18 cellular contexts compared by ENCODE assay signal in the genomic region with DNA sequence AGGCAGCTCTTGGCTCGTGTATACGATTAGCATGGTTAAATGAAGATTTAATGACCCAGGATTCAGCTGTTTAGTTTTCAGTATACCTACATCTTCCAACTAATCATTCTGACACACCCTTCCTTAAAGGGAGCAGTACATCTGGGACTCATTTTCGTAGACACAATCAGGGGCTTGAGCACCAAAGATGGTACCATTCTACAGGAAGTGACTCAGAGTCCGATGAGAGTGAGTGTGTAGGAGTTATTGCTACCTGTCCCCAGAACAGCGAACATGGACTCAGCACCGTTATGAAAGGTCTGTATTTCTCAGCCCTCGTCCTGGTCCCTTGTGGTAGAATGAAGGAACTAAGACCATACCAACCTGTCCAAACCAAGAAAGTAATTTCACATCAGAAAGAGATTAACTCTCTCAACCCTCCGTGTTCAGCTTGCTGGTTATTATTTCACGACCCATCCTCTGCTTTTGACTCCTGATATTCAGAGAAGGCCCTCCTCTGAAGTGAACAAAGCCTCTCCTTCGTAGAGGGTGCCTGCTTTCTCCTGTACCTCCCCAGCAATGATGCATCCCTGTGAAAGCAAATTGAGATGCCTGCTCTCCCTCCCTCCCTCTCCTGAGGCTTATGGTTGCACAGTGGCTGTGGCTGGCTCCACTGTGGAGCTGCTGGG.
"Had no signal": no experiment of that assay in that cellular context is flagged by ENCODE, and none has a peak within 500 bp of the region (broad histone marks: within the 10 kb centered on the region; RNA-seq: fewer than 3 reads in every experiment).

No MANE protein-coding gene starts in this region.

- H2AFZ ChIP-seq: hepatocyte had no signal

- H3K4me2 ChIP-seq: hepatocyte had no signal

- DNase-seq: activated CD4-positive, alpha-beta memory T cell treated with anti-CD3 and anti-CD28 coated beads, Interleukin-2, amount 10 ng/mL, durations not matched to agents 7 days and 5 days; activated CD4-positive, alpha-beta T cell treated with anti-CD3 and anti-CD28 coated beads, Interleukin-2, amount 10 ng/mL, durations not matched to agents 24 days and 14 days; activated effector memory CD4-positive, alpha-beta T cell treated with Interleukin-2 at 50 U/mL for 16 hours; activated naive CD4-positive, alpha-beta T cell treated with anti-CD3 and anti-CD28 coated beads, Interleukin-2, amount 50 U/mL, for 16 hours; activated T-cell treated with anti-CD3 and anti-CD28 coated beads, Interleukin-2, amount 50 U/mL, for 72 hours; effector CD8-positive, alpha-beta T cell; glutamatergic neuron; left ventricle myocardium superior; mammary epithelial cell; occipital lobe; sigmoid colon; stimulated activated CD4-positive, alpha-beta T cell treated with anti-CD3 and anti-CD28 coated beads, Interleukin-2, amount 100 ng/mL, for 48 hours; stimulated activated CD8-positive, alpha-beta memory T cell treated with anti-CD3 and anti-CD28 coated beads, Interleukin-4, amount 100 ng/mL, for 48 hours; stimulated activated naive CD4-positive, alpha-beta T cell; thyroid gland; upper lobe of right lung had no signal

- H3K9me3 ChIP-seq: sigmoid colon, thyroid gland, upper lobe of right lung had no signal

- H3K4me1 ChIP-seq: thyroid gland, upper lobe of right lung had no signal

- H3K79me2 ChIP-seq: hepatocyte had no signal

- ATAC-seq: activated CD4-positive, CD25-positive, alpha-beta regulatory T cell treated with anti-CD3 and anti-CD28 coated beads, Interleukin-2, amount 50 U/mL, for 24 hours; activated T-cell treated with anti-CD3 and anti-CD28 coated beads, Interleukin-2, amount 50 U/mL, for 72 hours; left ventricle myocardium superior; upper lobe of right lung had no signal

- H3K36me3 ChIP-seq: sigmoid colon, thyroid gland, upper lobe of right lung had no signal

- H3K4me3 ChIP-seq: hepatocyte, sigmoid colon, thyroid gland, upper lobe of right lung had no signal

- H3K27ac ChIP-seq: hepatocyte, thyroid gland, upper lobe of right lung had no signal

- H3K27me3 ChIP-seq: sigmoid colon, upper lobe of right lung had no signal
